In genomic region chr1:77234943-77235342, GRCh38 we compare ENCODE assay signal across 11 cellular contexts.
"Had no signal": no experiment of that assay in that cellular context is flagged by ENCODE, and none has a peak within 500 bp of the region (broad histone marks: within the 10 kb centered on the region; RNA-seq: fewer than 3 reads in every experiment).

No MANE protein-coding gene starts in this region.

- H3K4me2 ChIP-seq: GM23338 had no signal

- FAIRE-seq: H1, H54 had no signal

- H3K9me3 Mint-ChIP-seq: GM23338, HFFc6 had no signal

- H3K36me3 ChIP-seq: HAP-1 had no signal

- DNase-seq: GM23248, GOT3, H7, H9, HCEC 1CT, HFFc6 had no signal

- H2AFZ ChIP-seq: GM23248, GM23338 had no signal

- H3K9ac ChIP-seq: GM23248 had no signal

- H3K27ac Mint-ChIP-seq: GM23338, H9, HFFc6 had no signal

- H3K4me3 ChIP-seq: GM23248, GM23338, HAP-1 had no signal

- H3K4me1 Mint-ChIP-seq: GM23338, H9 had no signal

- H3K9me3 ChIP-seq: HAP-1 had no signal

- H3K4me3 Mint-ChIP-seq: GM23338, H9, HFFc6 had no signal

- ATAC-seq: GM23338, HCT116 had no signal

- H3K27ac ChIP-seq: GM23248 had no signal

- H3K4me1 ChIP-seq: HAP-1 had no signal
